In the genomic region with DNA sequence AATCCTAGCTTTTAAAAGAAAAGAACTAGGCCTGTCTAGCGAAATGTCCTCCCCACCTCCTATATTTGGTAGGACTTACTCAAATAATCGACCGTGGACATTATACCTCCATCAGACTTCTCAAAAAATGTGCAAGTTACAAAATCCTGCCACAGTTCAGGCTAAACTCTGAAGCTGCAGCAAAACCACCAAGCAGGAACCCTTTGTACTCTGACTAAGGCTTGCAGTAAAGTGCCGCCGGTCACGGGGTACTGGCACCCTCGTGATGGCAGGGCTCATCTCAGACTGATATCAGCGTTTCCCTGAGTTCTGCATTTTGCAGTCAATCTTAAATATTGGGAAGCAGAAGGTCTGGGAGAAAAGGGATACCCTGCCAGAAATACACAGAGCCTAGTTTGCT, we compare ENCODE assay signal across 8 cellular contexts. TPM values are rescaled to one million over a fixed set of nuclear protein-coding genes. Genes with fewer than 3 reads are reported as not detected.
DNase-seq lines count a peak whose midpoint lies in the region; ATAC-seq and TF ChIP-seq lines count a peak whose summit lies in the region.

No MANE protein-coding gene starts in this region.

- no peaks in the 10 kb centered on the region for H3K27me3 ChIP-seq in effector memory CD4-positive, alpha-beta T cell (replicated peaks; ENCODE audit: control insufficient read depth, insufficient read depth, low read length, poor library complexity, severe bottlenecking)

- H3K27me3 Mint-ChIP-seq in WTC11 (ENCODE audit: low read depth) (no peaks in the 10 kb centered on the region), nephron progenitor cell (ENCODE audit: low read depth, poor library complexity) (no peaks in the 10 kb centered on the region)

- peaks cover 20% of the 10 kb centered on the region for H3K36me3 ChIP-seq in effector memory CD4-positive, alpha-beta T cell (ENCODE audit: control insufficient read depth, insufficient read depth, low read length)

- TF ChIP-seq CTCF in WTC11 (IDR thresholded peaks at IDR 0.05): no peak
- no peak for TF ChIP-seq CTCF in nephron progenitor cell (IDR thresholded peaks at IDR 0.05)

- peaks cover 15% of the 10 kb centered on the region for H3K4me1 ChIP-seq in effector memory CD4-positive, alpha-beta T cell (ENCODE audit: control insufficient read depth, insufficient read depth, low read length, poor library complexity, severe bottlenecking)

- ATAC-seq in WTC11: peak; percentile 17; the same call in 1 of the 2 replicates
- ATAC-seq in HG03565 (IDR thresholded peaks at IDR 0.05; ENCODE audit: unreplicated experiment): no peak

- H3K9me3 Mint-ChIP-seq in WTC11: no peaks in the 10 kb centered on the region
- no peaks in the 10 kb centered on the region for H3K9me3 Mint-ChIP-seq in nephron progenitor cell

- H3K4me3 Mint-ChIP-seq in WTC11: no peak overlapping the region; the same call in 1 of the 2 replicates
- no peak overlapping the region for H3K4me3 Mint-ChIP-seq in nephron progenitor cell

- H3K4me1 Mint-ChIP-seq in WTC11 (peaks cover 46% of the 10 kb centered on the region), nephron progenitor cell (peaks cover 27% of the 10 kb centered on the region)

- H3K27ac Mint-ChIP-seq in WTC11: peak overlapping the region; percentile 48
- peak overlapping the region; percentile 81 for H3K27ac Mint-ChIP-seq in nephron progenitor cell

- H3K27ac ChIP-seq in effector memory CD4-positive, alpha-beta T cell (ENCODE audit: insufficient read depth, low read length, poor library complexity, severe bottlenecking): no peak overlapping the region

- POLR2A ChIA-PET in WTC11 (lab: Charles Lee): interaction anchor here (1.6 kb wide), 1 partner anchor 17 kb away, joined by 7 read pairs; the partner anchor contains the start of gene SLC11A2

- CTCF ChIA-PET in WTC11 (lab: Charles Lee): interaction anchor here (1.0 to 2.5 kb wide), 4 partner anchors 19 to 332 kb away, joined by 3 to 19 read pairs (median 6); partner anchors contain the start of gene SLC11A2

- no peak overlapping the region for H3K4me3 ChIP-seq in effector memory CD4-positive, alpha-beta T cell (ENCODE audit: insufficient read depth, low read depth, low read length, poor library complexity, severe bottlenecking)

- H3K36me3 Mint-ChIP-seq in WTC11 (peaks cover 42% of the 10 kb centered on the region), nephron progenitor cell (ENCODE audit: low read depth) (peaks cover 46% of the 10 kb centered on the region)

- DNase-seq in D341Med (ENCODE audit: low spot score) (peak; percentile 57), WTC11 (ENCODE audit: low spot score) (no peak), nephron progenitor cell (no peak), ureter (ENCODE audit: low spot score) (peak; percentile 69), OCI-M2 (lab: John Stamatoyannopoulos, UW; ENCODE audit: unreplicated experiment) (no peak), NCI-H526 treated with DMSO at 0.1 percent for 48 hours (lab: John Stamatoyannopoulos, UW) (no peak)
- peak in 2 of 3 donors; percentile 16 to 19 for DNase-seq in effector memory CD4-positive, alpha-beta T cell

- no peaks in the 10 kb centered on the region for H3K9me3 ChIP-seq in effector memory CD4-positive, alpha-beta T cell (ENCODE audit: control insufficient read depth, low read length)

TF ChIP-seq in WTC11, 78 proteins besides CTCF, POLR2A, EP300 and RAD21:
- TF ChIP-seq E2F4 (CRISPR knock-in tag; IDR thresholded peaks at IDR 0.05; ENCODE audit: borderline replicate concordance, low read depth) (no peak), NR3C1 (CRISPR knock-in tag; conservative IDR thresholded peaks at IDR 0.05; ENCODE audit: low read depth) (no peak), NFATC4 (CRISPR knock-in tag; IDR thresholded peaks at IDR 0.05) (no peak), ELF4 (CRISPR knock-in tag; IDR thresholded peaks at IDR 0.05; ENCODE audit: low read depth) (no peak), FOXJ3 (CRISPR knock-in tag; IDR thresholded peaks at IDR 0.05; ENCODE audit: borderline replicate concordance) (no peak), GABPB1 (CRISPR knock-in tag; IDR thresholded peaks at IDR 0.05) (no peak), NR1H2 (CRISPR knock-in tag; IDR thresholded peaks at IDR 0.05) (no peak), ZNF138 (CRISPR knock-in tag; conservative IDR thresholded peaks at IDR 0.05) (no peak), CREB1 (CRISPR knock-in tag; IDR thresholded peaks at IDR 0.05) (no peak), CBFB (CRISPR knock-in tag; IDR thresholded peaks at IDR 0.05; ENCODE audit: low read depth) (no peak), ESRRA (CRISPR knock-in tag; IDR thresholded peaks at IDR 0.05; ENCODE audit: borderline replicate concordance) (no peak), ZNF232 (CRISPR knock-in tag; IDR thresholded peaks at IDR 0.05) (no peak)
- TF ChIP-seq, protein P1, sequence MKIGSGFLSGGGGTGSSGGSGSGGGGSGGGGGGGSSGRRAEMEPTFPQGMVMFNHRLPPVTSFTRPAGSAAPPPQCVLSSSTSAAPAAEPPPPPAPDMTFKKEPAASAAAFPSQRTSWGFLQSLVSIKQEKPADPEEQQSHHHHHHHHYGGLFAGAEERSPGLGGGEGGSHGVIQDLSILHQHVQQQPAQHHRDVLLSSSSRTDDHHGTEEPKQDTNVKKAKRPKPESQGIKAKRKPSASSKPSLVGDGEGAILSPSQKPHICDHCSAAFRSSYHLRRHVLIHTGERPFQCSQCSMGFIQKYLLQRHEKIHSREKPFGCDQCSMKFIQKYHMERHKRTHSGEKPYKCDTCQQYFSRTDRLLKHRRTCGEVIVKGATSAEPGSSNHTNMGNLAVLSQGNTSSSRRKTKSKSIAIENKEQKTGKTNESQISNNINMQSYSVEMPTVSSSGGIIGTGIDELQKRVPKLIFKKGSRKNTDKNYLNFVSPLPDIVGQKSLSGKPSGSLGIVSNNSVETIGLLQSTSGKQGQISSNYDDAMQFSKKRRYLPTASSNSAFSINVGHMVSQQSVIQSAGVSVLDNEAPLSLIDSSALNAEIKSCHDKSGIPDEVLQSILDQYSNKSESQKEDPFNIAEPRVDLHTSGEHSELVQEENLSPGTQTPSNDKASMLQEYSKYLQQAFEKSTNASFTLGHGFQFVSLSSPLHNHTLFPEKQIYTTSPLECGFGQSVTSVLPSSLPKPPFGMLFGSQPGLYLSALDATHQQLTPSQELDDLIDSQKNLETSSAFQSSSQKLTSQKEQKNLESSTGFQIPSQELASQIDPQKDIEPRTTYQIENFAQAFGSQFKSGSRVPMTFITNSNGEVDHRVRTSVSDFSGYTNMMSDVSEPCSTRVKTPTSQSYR (CRISPR knock-in tag; IDR thresholded peaks at IDR 0.05): no peak
- TF ChIP-seq, protein P2, sequence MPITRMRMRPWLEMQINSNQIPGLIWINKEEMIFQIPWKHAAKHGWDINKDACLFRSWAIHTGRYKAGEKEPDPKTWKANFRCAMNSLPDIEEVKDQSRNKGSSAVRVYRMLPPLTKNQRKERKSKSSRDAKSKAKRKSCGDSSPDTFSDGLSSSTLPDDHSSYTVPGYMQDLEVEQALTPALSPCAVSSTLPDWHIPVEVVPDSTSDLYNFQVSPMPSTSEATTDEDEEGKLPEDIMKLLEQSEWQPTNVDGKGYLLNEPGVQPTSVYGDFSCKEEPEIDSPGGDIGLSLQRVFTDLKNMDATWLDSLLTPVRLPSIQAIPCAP (CRISPR knock-in tag; IDR thresholded peaks at IDR 0.05): no peak

RNA-seq across cellular contexts. Expression of gene SLC11A2, which starts 17.1 kb away (rescaled TPM):
- total RNA-seq in WTC11 (2021) (48.6 to 58.0 TPM (median 54.6 TPM) in 3 replicates), ureter (78.4 TPM)

RNA-seq across cellular contexts. Expression of gene LETMD1, which starts 39.1 kb away (rescaled TPM):
- total RNA-seq in WTC11 (2021): 43.3 to 45.9 TPM (median 45.8 TPM) in 3 replicates
- total RNA-seq in ureter: 97.8 TPM

RNA-seq across cellular contexts. Expression of gene HIGD1C, which starts 56.7 kb away (rescaled TPM):
- total RNA-seq in WTC11 (2021) (not detected in 3 replicates), ureter (not detected)

Comparison
In these comparisons a context has a peak if more than half of its experiments do, and no peak if none do; other contexts are left out.
1. DNase-seq: peak in D341Med (single experiment), effector memory CD4-positive, alpha-beta T cell (2 of 3) and ureter (single experiment); none in WTC11 (single experiment), nephron progenitor cell (single experiment), OCI-M2 (single experiment) and NCI-H526 treated with DMSO at 0.1 percent for 48 hours (single experiment).